8 cellular contexts compared by ENCODE assay signal in the genomic region with DNA sequence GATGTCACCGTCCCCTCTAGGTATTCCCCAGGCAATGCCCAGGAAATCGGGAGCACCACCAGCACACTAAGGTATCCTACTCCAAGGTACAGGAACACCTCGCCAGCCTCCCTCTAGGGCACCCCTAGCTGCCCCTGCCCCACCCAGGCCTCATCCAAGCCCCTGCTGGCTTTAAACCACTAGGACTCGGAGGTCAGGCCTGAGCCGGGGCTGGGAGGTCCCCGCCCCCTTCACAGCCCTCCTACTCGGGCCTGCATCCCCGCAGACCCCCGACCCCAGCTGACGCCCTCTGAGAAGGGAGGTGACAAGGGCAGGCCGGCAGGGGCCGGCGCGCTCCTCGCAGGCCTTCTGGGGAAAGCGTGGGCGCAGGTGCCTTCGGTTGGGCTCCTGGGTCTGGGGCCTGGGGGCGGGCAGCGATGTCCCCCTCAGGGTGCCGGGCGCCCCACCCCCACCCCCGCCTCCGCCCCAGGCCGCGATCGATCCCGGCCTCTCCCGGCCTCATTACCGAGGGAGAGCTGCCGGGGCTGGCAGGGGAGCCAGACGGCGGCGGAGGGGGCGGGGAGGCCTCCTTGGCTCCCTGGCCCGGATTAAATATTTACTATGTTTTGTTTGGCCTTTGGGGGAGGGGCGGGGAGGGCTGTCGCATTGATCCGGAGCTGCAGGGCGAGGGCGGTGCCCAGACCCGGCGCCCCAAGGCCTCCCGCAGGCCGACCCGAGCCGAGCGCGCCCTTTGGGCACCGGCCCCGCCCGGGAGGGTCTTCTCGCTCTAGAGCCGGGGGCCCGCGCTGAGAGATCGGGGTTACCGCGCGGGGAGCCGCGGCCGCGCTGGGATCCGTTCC. TPM values are rescaled to one million over a fixed set of nuclear protein-coding genes. Genes with fewer than 3 reads are reported as not detected.
DNase-seq lines count a peak whose midpoint lies in the region; ATAC-seq, FAIRE-seq and TF ChIP-seq lines count a peak whose summit lies in the region.

No MANE protein-coding gene starts in this region.

- H2AFZ ChIP-seq in astrocyte (ENCODE audit: low read depth, low read length) = peak overlapping the region; percentile 63

- H3K4me1 Mint-ChIP-seq in astrocyte (ENCODE audit: low read depth, unreplicated experiment) (peaks cover 15% of the 10 kb centered on the region), HFFc6 (ENCODE audit: low read depth) (peaks cover 21% of the 10 kb centered on the region)
- H3K4me1 Mint-ChIP-seq in stimulated activated memory B cell treated with anti-CD40 and anti-IgM and Interleukin-4, amounts not matched to agents 10 μg/mL and 1 μg/mL and 100 μg/mL, for 72 hours = peaks cover 7% of the 10 kb centered on the region

- H3K27ac Mint-ChIP-seq in astrocyte (ENCODE audit: unreplicated experiment) (peak overlapping the region; percentile 82), HFFc6 (no peak overlapping the region)
- H3K27ac Mint-ChIP-seq in stimulated activated memory B cell treated with anti-CD40 and anti-IgM and Interleukin-4, amounts not matched to agents 10 μg/mL and 1 μg/mL and 100 μg/mL, for 72 hours = no peak overlapping the region

- no peak overlapping the region for H3K27ac ChIP-seq in astrocyte (ENCODE audit: low read depth, low read length)

- ATAC-seq in stimulated activated memory B cell treated with anti-CD40 and anti-IgM and Interleukin-4, amounts not matched to agents 10 μg/mL and 1 μg/mL and 100 μg/mL, for 72 hours = peak; percentile 37
- no peak for ATAC-seq in HG02852 (IDR thresholded peaks at IDR 0.05; ENCODE audit: unreplicated experiment)

- no peaks in the 10 kb centered on the region for H3K79me2 ChIP-seq in astrocyte (ENCODE audit: insufficient read depth, low read length)

- H3K27me3 ChIP-seq in astrocyte (ENCODE audit: insufficient read depth, low read length) = no peaks in the 10 kb centered on the region

- peaks cover 9% of the 10 kb centered on the region for H3K4me1 ChIP-seq in astrocyte (ENCODE audit: insufficient read depth, low read length)

- H3K27me3 Mint-ChIP-seq in astrocyte (ENCODE audit: low read depth, unreplicated experiment) = peaks cover 16% of the 10 kb centered on the region
- H3K27me3 Mint-ChIP-seq in stimulated activated memory B cell treated with anti-CD40 and anti-IgM and Interleukin-4, amounts not matched to agents 10 μg/mL and 1 μg/mL and 100 μg/mL, for 72 hours = peaks cover 69% of the 10 kb centered on the region
- peaks cover 11% of the 10 kb centered on the region for H3K27me3 Mint-ChIP-seq in HFFc6 (ENCODE audit: insufficient read depth)

- H3K4me3 Mint-ChIP-seq in astrocyte (ENCODE audit: unreplicated experiment) (peak overlapping the region; percentile 20), HFFc6 (no peak overlapping the region)
- H3K4me3 Mint-ChIP-seq in stimulated activated memory B cell treated with anti-CD40 and anti-IgM and Interleukin-4, amounts not matched to agents 10 μg/mL and 1 μg/mL and 100 μg/mL, for 72 hours = no peak overlapping the region

- H3K36me3 Mint-ChIP-seq in astrocyte (ENCODE audit: low read depth, unreplicated experiment) = no peaks in the 10 kb centered on the region
- no peaks in the 10 kb centered on the region for H3K36me3 Mint-ChIP-seq in stimulated activated memory B cell treated with anti-CD40 and anti-IgM and Interleukin-4, amounts not matched to agents 10 μg/mL and 1 μg/mL and 100 μg/mL, for 72 hours
- H3K36me3 Mint-ChIP-seq in HFFc6 (ENCODE audit: low read depth) = no peaks in the 10 kb centered on the region

- peaks cover 5% of the 10 kb centered on the region for H3K9me3 Mint-ChIP-seq in astrocyte (ENCODE audit: unreplicated experiment)
- no peaks in the 10 kb centered on the region for H3K9me3 Mint-ChIP-seq in stimulated activated memory B cell treated with anti-CD40 and anti-IgM and Interleukin-4, amounts not matched to agents 10 μg/mL and 1 μg/mL and 100 μg/mL, for 72 hours
- H3K9me3 Mint-ChIP-seq in HFFc6 = no peaks in the 10 kb centered on the region

- H3K4me2 ChIP-seq in astrocyte (ENCODE audit: low read length) = peak overlapping the region; percentile 75

- H3K36me3 ChIP-seq in astrocyte (ENCODE audit: insufficient read depth, low read length) = no peaks in the 10 kb centered on the region

- H3K9ac ChIP-seq in astrocyte (ENCODE audit: low read length) = no peak overlapping the region

- 0 out of 2 replicates have a peak overlapping the region, but pooled peaks have one; percentile 7 for H3K4me3 ChIP-seq in HFF-Myc (replicated peaks; ENCODE audit: low read depth, low read length)
- H3K4me3 ChIP-seq in astrocyte (ENCODE audit: insufficient read depth, low read depth, low read length) = peak overlapping the region; percentile 23

- no peaks in the 10 kb centered on the region for H4K20me1 ChIP-seq in astrocyte (ENCODE audit: insufficient read depth, low read length)

- H3K9me3 ChIP-seq in astrocyte (ENCODE audit: insufficient read depth, low read depth, low read length) = no peaks in the 10 kb centered on the region

- FAIRE-seq in astrocyte (lab: Jason Lieb, UNC) = no peak

- DNase-seq in HFF-Myc (ENCODE audit: extremely low read depth, low read depth) (no peak), astrocyte (ENCODE audit: low read depth) (no peak), islet precursor cell (peak; percentile 75), HFFc6 (no peak), T-helper 2 cell (no peak), SW 1271 (lab: John Stamatoyannopoulos, UW) (no peak)

- TF ChIP-seq CTCF in HFF-Myc (IDR thresholded peaks at IDR 0.05; ENCODE audit: low read depth, low read length, missing control alignments) (no peak), astrocyte (IDR thresholded peaks at IDR 0.05; ENCODE audit: insufficient read depth, low read depth, low read length) (no peak), HFFc6 (IDR thresholded peaks at IDR 0.05) (no peak)

RNA-seq across cellular contexts. Expression of a gene that starts 27.3 kb away (rescaled TPM):
- total RNA-seq in astrocyte = 0.65 and 0.77 TPM in 2 replicates
- total RNA-seq in HFFc6 (2021; fragmentation: NEBNext Ultra II Directional; extraction: Animal tissue kit (Norgen Biotek cat#: 25700)) = under 1 TPM; 0.33 to 0.60 (median 0.39) TPM

RNA-seq across cellular contexts. Expression of a gene that starts 32.1 kb away (rescaled TPM):
- 25.8 and 26.7 TPM in 2 replicates for total RNA-seq in astrocyte
- total RNA-seq in HFFc6 (2021; fragmentation: NEBNext Ultra II Directional; extraction: Animal tissue kit (Norgen Biotek cat#: 25700)) = 10 to 100 TPM; 65.9 to 81.6 (median 71.8) TPM

RNA-seq across cellular contexts. Expression of a gene that starts 44.0 kb away (rescaled TPM):
- 32.8 and 36.8 TPM in 2 replicates for total RNA-seq in astrocyte
- total RNA-seq in HFFc6 (2021; fragmentation: NEBNext Ultra II Directional; extraction: Animal tissue kit (Norgen Biotek cat#: 25700)) = 10 to 100 TPM; 39.5 to 44.3 (median 41.7) TPM

RNA-seq across cellular contexts. Expression of a gene that starts 57.1 kb away (rescaled TPM):
- total RNA-seq in astrocyte = 9.0 and 14.5 TPM in 2 replicates
- 10 to 100 TPM; 42.7 to 51.9 (median 48.0) TPM for total RNA-seq in HFFc6 (2021; fragmentation: NEBNext Ultra II Directional; extraction: Animal tissue kit (Norgen Biotek cat#: 25700))
